1 cellular context compared by ENCODE assay signal in the genomic region with DNA sequence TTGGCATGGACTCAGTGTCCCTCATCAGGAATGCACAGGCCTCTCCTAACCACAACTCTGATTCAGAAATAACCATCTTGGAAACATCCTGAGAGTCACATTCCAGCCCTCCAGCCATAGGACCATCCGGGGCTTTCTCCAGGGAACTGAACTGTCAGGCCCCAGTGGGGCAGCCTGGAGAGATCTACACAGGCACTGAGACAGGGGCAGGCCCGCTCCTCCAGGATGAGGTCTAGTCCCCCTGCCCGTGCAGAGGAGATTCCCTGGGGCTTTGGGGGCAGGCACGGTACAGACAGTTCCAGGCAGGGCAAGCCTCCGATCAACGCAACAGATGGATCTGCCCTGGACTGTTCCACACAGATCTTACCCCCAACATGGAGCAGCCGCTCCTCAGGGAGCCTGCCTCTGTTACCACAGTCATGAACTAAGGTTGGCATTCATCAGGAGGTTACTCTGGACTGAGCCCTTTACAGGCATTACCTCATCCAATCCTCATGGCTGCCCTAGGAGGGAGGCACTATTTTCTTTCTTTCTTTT.
TF ChIP-seq lines count a peak whose summit lies in the region.

No MANE protein-coding gene starts in this region.

TF ChIP-seq in IMR-90, 13 proteins besides CTCF, POLR2A, EP300 and RAD21:
- no peak for TF ChIP-seq MXI1 (IDR thresholded peaks at IDR 0.05; ENCODE audit: borderline replicate concordance, low read depth, low read length)
